25 cellular contexts compared by ENCODE assay signal in the genomic region with DNA sequence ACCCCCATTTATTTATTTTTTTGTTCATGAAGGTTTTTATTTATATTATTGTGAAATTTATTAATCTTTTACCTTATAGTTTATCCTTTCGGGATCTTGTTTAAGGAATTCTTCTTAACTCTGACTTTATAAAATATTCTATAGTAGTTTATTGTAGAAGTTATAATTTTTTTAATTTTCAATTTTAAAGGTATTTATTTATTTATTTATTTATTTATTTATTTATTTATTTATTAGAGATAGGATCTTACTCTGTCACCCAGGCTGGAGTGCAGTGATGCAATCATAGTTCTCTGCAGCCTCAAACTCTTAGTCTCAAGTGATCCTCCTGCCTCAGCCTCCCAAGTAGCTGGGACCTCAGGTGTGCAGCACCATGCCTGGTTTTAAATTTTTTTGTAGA.
"Had no signal": no experiment of that assay in that cellular context is flagged by ENCODE, and none has a peak within 500 bp of the region (broad histone marks: within the 10 kb centered on the region; RNA-seq: fewer than 3 reads in every experiment).

No MANE protein-coding gene starts in this region.

- H3K27ac Mint-ChIP-seq: mesothelial cell of epicardium; naive B cell; natural killer cell treated with Interleukin-12 subunit alpha and Interleukin-12 subunit beta and Interleukin-15 and Interleukin-18, amount 100 ng/mL, for 72 hours; progenitor cell of endocrine pancreas; stimulated activated effector memory CD8-positive, alpha-beta T cell treated with anti-CD3 and anti-CD28 coated beads, Interleukin-12 subunit alpha, Interleukin-12 subunit beta, amount 100 ng/mL, for 72 hours; type B pancreatic cell had no signal

- H3K9me3 Mint-ChIP-seq: mesothelial cell of epicardium; naive B cell; natural killer cell treated with Interleukin-12 subunit alpha and Interleukin-12 subunit beta and Interleukin-15 and Interleukin-18, amount 100 ng/mL, for 72 hours; stimulated activated effector memory CD8-positive, alpha-beta T cell treated with anti-CD3 and anti-CD28 coated beads, Interleukin-12 subunit alpha, Interleukin-12 subunit beta, amount 100 ng/mL, for 72 hours; type B pancreatic cell had no signal

- H3K4me1 Mint-ChIP-seq: neural crest cell; stimulated activated effector memory CD8-positive, alpha-beta T cell treated with anti-CD3 and anti-CD28 coated beads, Interleukin-12 subunit alpha, Interleukin-12 subunit beta, amount 100 ng/mL, for 72 hours had no signal

- ATAC-seq: gastrocnemius medialis; left cardiac atrium; left lung; mucosa of descending colon; natural killer cell treated with Interleukin-12 subunit alpha and Interleukin-12 subunit beta and Interleukin-15 and Interleukin-18, amount 100 ng/mL, for 72 hours; sciatic nerve; stimulated activated effector memory CD8-positive, alpha-beta T cell treated with anti-CD3 and anti-CD28 coated beads, Interleukin-12 subunit alpha, Interleukin-12 subunit beta, amount 100 ng/mL, for 72 hours had no signal

- H3K9me3 ChIP-seq: gastrocnemius medialis, left lung, neutrophil, right atrium auricular region, stomach, thyroid gland had no signal

- H3K27ac ChIP-seq: coronary artery, gastrocnemius medialis, left lung, neutrophil, parathyroid adenoma, right atrium auricular region, stomach, thyroid gland had no signal

- H3K4me3 ChIP-seq: coronary artery, gastrocnemius medialis, left lung, mucosa of descending colon, right atrium auricular region, stomach, thyroid gland had no signal

- H3K27me3 ChIP-seq: gastrocnemius medialis, left lung, neutrophil, right atrium auricular region, stomach, thyroid gland had no signal

- H3K4me1 ChIP-seq: gastrocnemius medialis, parathyroid adenoma, right atrium auricular region had no signal

- H3K36me3 Mint-ChIP-seq: natural killer cell treated with Interleukin-12 subunit alpha and Interleukin-12 subunit beta and Interleukin-15 and Interleukin-18, amount 100 ng/mL, for 72 hours; stimulated activated effector memory CD8-positive, alpha-beta T cell treated with anti-CD3 and anti-CD28 coated beads, Interleukin-12 subunit alpha, Interleukin-12 subunit beta, amount 100 ng/mL, for 72 hours had no signal

- DNase-seq: dermis blood vessel endothelial cell; effector memory CD4-positive, alpha-beta T cell; gastrocnemius medialis; head of caudate nucleus; left cardiac atrium; left lung; mesenchymal stem cell; mucosa of descending colon; naive B cell; stimulated activated CD4-positive, alpha-beta T cell treated with anti-CD3 and anti-CD28 coated beads, Interleukin-2, amount 100 ng/mL, for 24 hours; stimulated activated CD4-positive, alpha-beta T cell treated with anti-CD3 and anti-CD28 coated beads, Interleukin-4, amount 100 ng/mL, for 24 hours; stimulated activated naive CD4-positive, alpha-beta T cell treated with Interleukin-2 at 50 U/mL for 16 hours; stomach; thyroid gland had no signal

- H3K4me3 Mint-ChIP-seq: mesothelial cell of epicardium; naive B cell; natural killer cell treated with Interleukin-12 subunit alpha and Interleukin-12 subunit beta and Interleukin-15 and Interleukin-18, amount 100 ng/mL, for 72 hours; neural crest cell; stimulated activated effector memory CD8-positive, alpha-beta T cell treated with anti-CD3 and anti-CD28 coated beads, Interleukin-12 subunit alpha, Interleukin-12 subunit beta, amount 100 ng/mL, for 72 hours; type B pancreatic cell had no signal

- H3K27me3 Mint-ChIP-seq: naive B cell; natural killer cell treated with Interleukin-12 subunit alpha and Interleukin-12 subunit beta and Interleukin-15 and Interleukin-18, amount 100 ng/mL, for 72 hours; progenitor cell of endocrine pancreas; type B pancreatic cell had no signal

- H3K36me3 ChIP-seq: thyroid gland had no signal
